ENCODE assay signal across 8 cellular contexts in genomic region chr11:117426297-117426685, GRCh38.
A peak's percentile ranks its signal among the peaks of the same experiment; 100 is the strongest.
DNase-seq lines count a peak whose midpoint lies in the region; ATAC-seq and TF ChIP-seq lines count a peak whose summit lies in the region.

No MANE protein-coding gene starts in this region.

- H3K9me3 ChIP-seq in A673 (ENCODE audit: low read depth, low read length, poor library complexity, severe bottlenecking) (no peaks in the 10 kb centered on the region), mesenchymal stem cell (ENCODE audit: control insufficient read depth, low read length) (no peaks in the 10 kb centered on the region)

- H3K79me1 ChIP-seq in mesenchymal stem cell (replicated peaks; ENCODE audit: low read length, poor library complexity, severe bottlenecking), result no peaks in the 10 kb centered on the region

- H3K4me1 Mint-ChIP-seq in effector memory CD8-positive, alpha-beta T cell (ENCODE audit: low read depth in 2 of 2), result peaks cover 0 to 10% of the 10 kb centered on the region in 2 donors

- H2BK120ac ChIP-seq in mesenchymal stem cell (ENCODE audit: low read depth, low read length), result no peak overlapping the region

- BruUV-seq in A673 (replicated peaks; lab: Mats Ljungman, UMichigan), result no TSS peak

- no peak overlapping the region for H4K8ac ChIP-seq in mesenchymal stem cell (ENCODE audit: low read length)

- peak overlapping the region; percentile 33 for H3K4me2 ChIP-seq in mesenchymal stem cell (ENCODE audit: low read length, poor library complexity, severe bottlenecking)

- no peak overlapping the region for H3K23ac ChIP-seq in mesenchymal stem cell (ENCODE audit: low read length in 2 of 2)

- 12% methylated on average over 13 of the region's 17 CpGs for WGBS in mesenchymal stem cell

- peaks cover 2% of the 10 kb centered on the region for H3K36me3 Mint-ChIP-seq in effector memory CD8-positive, alpha-beta T cell (ENCODE audit: insufficient read depth)

- no peaks in the 10 kb centered on the region for H3K9me3 Mint-ChIP-seq in effector memory CD8-positive, alpha-beta T cell

- POLR2A ChIA-PET in A673 (lab: Charles Lee; ENCODE audit: low non-redundant PET), result interaction anchor here (0.5 kb wide), 1 partner anchor 75 kb away, joined by 5 read pairs; no protein-coding TSS in a partner anchor

- CTCF ChIA-PET in A673 (lab: Charles Lee), result interaction anchor here (0.5 to 3.7 kb wide), 27 partner anchors 10 to 1246 kb away, joined by 3 to 59 read pairs (median 3); no protein-coding TSS in a partner anchor

- no peak overlapping the region for H3K27ac Mint-ChIP-seq in effector memory CD8-positive, alpha-beta T cell

- no peak overlapping the region for H3K27ac ChIP-seq in A673 (ENCODE audit: low read depth, low read length, poor library complexity, severe bottlenecking)
- no peak overlapping the region for H3K27ac ChIP-seq in mesenchymal stem cell (ENCODE audit: low read length, poor library complexity, severe bottlenecking)

- H2AK5ac ChIP-seq in mesenchymal stem cell (ENCODE audit: low read length, severe bottlenecking), result no peak overlapping the region

- no peak overlapping the region for H2BK5ac ChIP-seq in mesenchymal stem cell (ENCODE audit: low read depth, low read length, poor library complexity, severe bottlenecking)

- H3K18ac ChIP-seq in mesenchymal stem cell (ENCODE audit: low read depth in 1 of 2, low read length in 2 of 2), result no peak overlapping the region

- H3K4me3 Mint-ChIP-seq in effector memory CD8-positive, alpha-beta T cell, result no peak overlapping the region

- H3K14ac ChIP-seq in mesenchymal stem cell (ENCODE audit: low read length in 2 of 2), result no peak overlapping the region

- H2BK12ac ChIP-seq in mesenchymal stem cell (ENCODE audit: low read length in 2 of 2), result no peak overlapping the region

- no peak overlapping the region for H2BK15ac ChIP-seq in mesenchymal stem cell (ENCODE audit: low read depth, poor library complexity, severe bottlenecking)

- H4K91ac ChIP-seq in mesenchymal stem cell (ENCODE audit: low read length), result no peak overlapping the region

- peak; percentile 100 for TF ChIP-seq CTCF in A673 (conservative IDR thresholded peaks at IDR 0.05; ENCODE audit: low read depth, low read length)
- TF ChIP-seq CTCF in GM13977 (IDR thresholded peaks at IDR 0.05; ENCODE audit: extremely low read depth, insufficient read depth, missing control alignments), result peak; percentile 96

- H3K4me1 ChIP-seq in A673 (ENCODE audit: insufficient read depth, low read length, poor library complexity, severe bottlenecking) (no peaks in the 10 kb centered on the region), mesenchymal stem cell (ENCODE audit: control insufficient read depth, insufficient read depth, low read depth, low read length) (peaks cover 2% of the 10 kb centered on the region)

- in situ Hi-C loops in GM13977 (cut with MboI; ENCODE audit: low pct_unique_long_range_greater_than_20kb, low sequenced_read_pairs, unreplicated experiment), result loop anchor here (10.0 kb wide), 1 partner anchor 199 kb away; no protein-coding TSS in a partner anchor

- DNase-seq in A673 (ENCODE audit: low spot score), result peak; percentile 73
- peak; percentile 89 for DNase-seq in GM13977 (ENCODE audit: low spot score)
- peak; percentile 28 for DNase-seq in NCI-H510A (lab: John Stamatoyannopoulos, UW)
- peak; percentile 26 to 47 for DNase-seq in activated CD8-positive, alpha-beta memory T cell treated with anti-CD3 and anti-CD28 coated beads for 1 hour (ENCODE audit: extremely low read depth in 1 of 2, low read depth in 1 of 2)
- peak; percentile 58 to 67 (median 61) for DNase-seq in effector memory CD8-positive, alpha-beta T cell
- peak; percentile 46 for DNase-seq in mesenchymal stem cell
- DNase-seq in stimulated activated CD8-positive, alpha-beta memory T cell treated with anti-CD3 and anti-CD28 coated beads, Interleukin-15, amount 100 ng/mL, for 4 hours (ENCODE audit: low read depth in 2 of 2), result peak; percentile 16 to 27

- no peak overlapping the region for H3K4me3 ChIP-seq in A673 (ENCODE audit: low read depth, low read length, poor library complexity, severe bottlenecking)
- H3K4me3 ChIP-seq in mesenchymal stem cell (ENCODE audit: insufficient read depth in 1 of 2, low read depth in 1 of 2, low read length in 2 of 2), result peak overlapping the region in 1 of 2 experiments; percentile 26

- H3K27me3 Mint-ChIP-seq in effector memory CD8-positive, alpha-beta T cell, result peaks cover 10 to 65% of the 10 kb centered on the region in 2 donors

- no peak overlapping the region for H2AFZ ChIP-seq in mesenchymal stem cell (ENCODE audit: low read depth, low read length)

- intact Hi-C loops in A673 (cut with micrococcal nuclease; ENCODE audit: unreplicated experiment), result loop anchor here (2.0 to 10.0 kb wide), 4 partner anchors 171 to 629 kb away; no protein-coding TSS in a partner anchor

- ATAC-seq in effector memory CD8-positive, alpha-beta T cell (replicated peaks), result peak; percentile 48
- ATAC-seq in HG03378 (IDR thresholded peaks at IDR 0.05; ENCODE audit: unreplicated experiment), result no peak

- no peaks in the 10 kb centered on the region for H3K36me3 ChIP-seq in A673 (ENCODE audit: insufficient read depth, low read length, poor library complexity, severe bottlenecking)
- peaks cover 0 to 6% of the 10 kb centered on the region in 2 experiments for H3K36me3 ChIP-seq in mesenchymal stem cell (ENCODE audit: control insufficient read depth in 1 of 2, insufficient read depth in 2 of 2, low read depth in 1 of 2, low read length in 2 of 2)

- H3K27me3 ChIP-seq in A673 (replicated peaks; ENCODE audit: insufficient read depth, low read depth, low read length, poor library complexity) (no peaks in the 10 kb centered on the region), mesenchymal stem cell (ENCODE audit: control insufficient read depth in 1 of 2, insufficient read depth in 1 of 2, low read length in 2 of 2) (peaks cover 40 to 61% of the 10 kb centered on the region in 2 experiments)

- no peak overlapping the region for H3K9ac ChIP-seq in mesenchymal stem cell (ENCODE audit: low read length)

- no peak overlapping the region for H3K4ac ChIP-seq in mesenchymal stem cell (ENCODE audit: low read depth in 1 of 2, low read length in 2 of 2)

Comparison
In these comparisons a context has a peak if more than half of its experiments do, and no peak if none do; other contexts are left out.
1. DNase-seq: peak in every context shown above with its lines; median percentile 89 in GM13977; 73 in A673; 61 in effector memory CD8-positive, alpha-beta T cell; 46 in mesenchymal stem cell; 36 in activated CD8-positive, alpha-beta memory T cell treated with anti-CD3 and anti-CD28 coated beads for 1 hour; 28 in NCI-H510A; 22 in stimulated activated CD8-positive, alpha-beta memory T cell treated with anti-CD3 and anti-CD28 coated beads, Interleukin-15, amount 100 ng/mL, for 4 hours.